Comparison of ENCODE assay signal across 1 cellular context in the genomic region with DNA sequence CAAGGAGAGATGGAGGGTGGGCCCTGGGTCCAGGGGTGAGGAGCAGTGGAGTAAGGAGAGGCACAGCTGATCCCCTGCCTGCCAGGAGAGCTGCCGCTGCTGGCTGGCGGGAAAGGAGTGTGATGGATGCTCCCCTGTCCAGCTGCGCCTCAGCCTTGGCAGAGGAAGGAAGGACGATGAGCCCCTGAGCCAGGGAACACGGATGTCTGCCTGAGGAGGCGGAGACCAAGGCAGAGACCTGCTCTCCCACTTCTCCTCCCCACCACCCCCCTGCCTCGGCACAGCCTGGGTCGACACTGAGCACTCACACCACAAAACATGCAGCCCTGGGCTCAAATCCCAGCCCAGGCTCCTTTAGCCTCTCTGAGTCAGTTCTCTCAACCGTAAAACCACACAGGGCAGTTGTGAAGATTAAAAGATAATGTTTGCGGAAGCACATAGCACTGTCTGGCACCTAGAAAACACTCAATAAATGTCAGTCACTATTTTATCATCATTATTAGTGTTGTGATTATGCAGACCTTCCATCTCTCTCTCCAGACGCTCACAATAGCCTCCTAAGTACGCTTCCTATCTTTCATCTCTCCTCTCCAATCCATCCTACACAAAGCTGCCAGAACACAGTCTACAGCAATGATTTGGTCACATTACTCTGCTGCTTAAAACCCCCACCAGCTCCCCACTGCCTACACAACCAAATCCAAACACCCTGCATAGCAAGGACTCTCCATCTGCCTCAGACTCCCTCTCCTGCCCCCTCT.
TF ChIP-seq lines count a peak whose summit lies in the region.

No MANE protein-coding gene starts in this region.

TF ChIP-seq in WTC11, 78 proteins besides CTCF, POLR2A, EP300 and RAD21 (continued from another document):
- TF ChIP-seq HMGXB4 (CRISPR knock-in tag; IDR thresholded peaks at IDR 0.05), result no peak
- no peak for TF ChIP-seq ZNF532 (CRISPR knock-in tag; IDR thresholded peaks at IDR 0.05; ENCODE audit: borderline replicate concordance)
- no peak for TF ChIP-seq USF2 (CRISPR knock-in tag; IDR thresholded peaks at IDR 0.05)
- no peak for TF ChIP-seq ELF4 (CRISPR knock-in tag; IDR thresholded peaks at IDR 0.05; ENCODE audit: low read depth)
- TF ChIP-seq GRHL2 (CRISPR knock-in tag; IDR thresholded peaks at IDR 0.05; ENCODE audit: insufficient replicate concordance, severe bottlenecking), result no peak
- no peak for TF ChIP-seq ZNF281 (CRISPR knock-in tag; IDR thresholded peaks at IDR 0.05)
- no peak for TF ChIP-seq NR3C1 (CRISPR knock-in tag; conservative IDR thresholded peaks at IDR 0.05; ENCODE audit: low read depth)
